1 cellular context compared by ENCODE assay signal in the genomic region with DNA sequence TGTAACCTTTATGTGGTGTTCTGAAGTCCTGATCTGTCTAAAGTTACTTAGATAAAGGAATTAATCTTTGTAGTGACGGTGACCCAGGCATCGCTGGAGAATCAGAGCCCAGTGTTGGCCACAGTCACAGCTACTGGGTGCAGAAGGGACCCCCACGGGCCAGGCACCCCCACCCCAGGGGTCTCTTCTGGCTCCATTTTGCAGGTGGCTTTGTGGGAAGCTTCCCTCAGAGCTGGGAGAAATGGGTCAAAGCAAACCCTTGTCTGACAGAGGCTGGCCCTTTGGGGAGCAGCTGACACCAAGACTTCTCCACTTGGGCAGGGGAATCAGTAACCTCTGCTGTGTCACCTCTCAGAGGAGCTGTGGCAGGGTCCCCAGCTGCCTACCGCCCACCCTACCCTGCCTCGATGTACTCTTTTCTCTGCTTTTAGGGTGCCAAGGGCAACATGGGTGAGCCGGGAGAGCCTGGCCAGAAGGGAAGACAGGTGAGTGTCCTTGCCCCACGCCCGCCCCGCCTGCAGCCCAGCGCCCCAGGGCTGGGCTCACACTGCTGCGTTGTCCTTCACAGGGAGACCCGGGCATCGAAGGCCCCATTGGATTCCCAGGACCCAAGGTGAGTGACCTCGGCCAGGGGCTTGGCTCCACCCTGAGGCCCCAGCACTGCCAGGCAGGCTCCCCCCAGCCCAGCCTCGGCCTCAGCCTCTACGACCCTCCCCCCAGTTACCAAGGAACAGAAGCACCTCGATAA.
TF ChIP-seq lines count a peak whose summit lies in the region.

No MANE protein-coding gene starts in this region.

TF ChIP-seq in H1, 55 proteins besides CTCF, POLR2A, EP300 and RAD21:
- TF ChIP-seq SP2 (IDR thresholded peaks at IDR 0.05; ENCODE audit: low read length) (no peak), SAP30 (IDR thresholded peaks at IDR 0.05; ENCODE audit: insufficient read depth, insufficient replicate concordance, low read length) (no peak), RNF2 (IDR thresholded peaks at IDR 0.05; ENCODE audit: borderline replicate concordance, low read depth, low read length, missing control alignments, poor library complexity, severe bottlenecking) (no peak), CBX5 (IDR thresholded peaks at IDR 0.05; ENCODE audit: low read depth, low read length) (no peak), TCF12 (IDR thresholded peaks at IDR 0.05; ENCODE audit: low read depth, low read length) (no peak), MAFK (IDR thresholded peaks at IDR 0.05; ENCODE audit: low read depth, low read length) (no peak), BACH1 (IDR thresholded peaks at IDR 0.05; ENCODE audit: low read length) (no peak), PHF8 (conservative IDR thresholded peaks at IDR 0.05; ENCODE audit: low read depth, low read length) (no peak), JUND (IDR thresholded peaks at IDR 0.05; ENCODE audit: low read length) (no peak), CBX8 (IDR thresholded peaks at IDR 0.05; ENCODE audit: borderline replicate concordance, low read depth, low read length) (no peak), HDAC2 (IDR thresholded peaks at IDR 0.05; ENCODE audit: borderline replicate concordance in 1 of 2, low read depth in 2 of 2, low read length in 2 of 2) (no peak), KDM5A (IDR thresholded peaks at IDR 0.05; ENCODE audit: low read length) (no peak)
- TF ChIP-seq, protein P1, sequence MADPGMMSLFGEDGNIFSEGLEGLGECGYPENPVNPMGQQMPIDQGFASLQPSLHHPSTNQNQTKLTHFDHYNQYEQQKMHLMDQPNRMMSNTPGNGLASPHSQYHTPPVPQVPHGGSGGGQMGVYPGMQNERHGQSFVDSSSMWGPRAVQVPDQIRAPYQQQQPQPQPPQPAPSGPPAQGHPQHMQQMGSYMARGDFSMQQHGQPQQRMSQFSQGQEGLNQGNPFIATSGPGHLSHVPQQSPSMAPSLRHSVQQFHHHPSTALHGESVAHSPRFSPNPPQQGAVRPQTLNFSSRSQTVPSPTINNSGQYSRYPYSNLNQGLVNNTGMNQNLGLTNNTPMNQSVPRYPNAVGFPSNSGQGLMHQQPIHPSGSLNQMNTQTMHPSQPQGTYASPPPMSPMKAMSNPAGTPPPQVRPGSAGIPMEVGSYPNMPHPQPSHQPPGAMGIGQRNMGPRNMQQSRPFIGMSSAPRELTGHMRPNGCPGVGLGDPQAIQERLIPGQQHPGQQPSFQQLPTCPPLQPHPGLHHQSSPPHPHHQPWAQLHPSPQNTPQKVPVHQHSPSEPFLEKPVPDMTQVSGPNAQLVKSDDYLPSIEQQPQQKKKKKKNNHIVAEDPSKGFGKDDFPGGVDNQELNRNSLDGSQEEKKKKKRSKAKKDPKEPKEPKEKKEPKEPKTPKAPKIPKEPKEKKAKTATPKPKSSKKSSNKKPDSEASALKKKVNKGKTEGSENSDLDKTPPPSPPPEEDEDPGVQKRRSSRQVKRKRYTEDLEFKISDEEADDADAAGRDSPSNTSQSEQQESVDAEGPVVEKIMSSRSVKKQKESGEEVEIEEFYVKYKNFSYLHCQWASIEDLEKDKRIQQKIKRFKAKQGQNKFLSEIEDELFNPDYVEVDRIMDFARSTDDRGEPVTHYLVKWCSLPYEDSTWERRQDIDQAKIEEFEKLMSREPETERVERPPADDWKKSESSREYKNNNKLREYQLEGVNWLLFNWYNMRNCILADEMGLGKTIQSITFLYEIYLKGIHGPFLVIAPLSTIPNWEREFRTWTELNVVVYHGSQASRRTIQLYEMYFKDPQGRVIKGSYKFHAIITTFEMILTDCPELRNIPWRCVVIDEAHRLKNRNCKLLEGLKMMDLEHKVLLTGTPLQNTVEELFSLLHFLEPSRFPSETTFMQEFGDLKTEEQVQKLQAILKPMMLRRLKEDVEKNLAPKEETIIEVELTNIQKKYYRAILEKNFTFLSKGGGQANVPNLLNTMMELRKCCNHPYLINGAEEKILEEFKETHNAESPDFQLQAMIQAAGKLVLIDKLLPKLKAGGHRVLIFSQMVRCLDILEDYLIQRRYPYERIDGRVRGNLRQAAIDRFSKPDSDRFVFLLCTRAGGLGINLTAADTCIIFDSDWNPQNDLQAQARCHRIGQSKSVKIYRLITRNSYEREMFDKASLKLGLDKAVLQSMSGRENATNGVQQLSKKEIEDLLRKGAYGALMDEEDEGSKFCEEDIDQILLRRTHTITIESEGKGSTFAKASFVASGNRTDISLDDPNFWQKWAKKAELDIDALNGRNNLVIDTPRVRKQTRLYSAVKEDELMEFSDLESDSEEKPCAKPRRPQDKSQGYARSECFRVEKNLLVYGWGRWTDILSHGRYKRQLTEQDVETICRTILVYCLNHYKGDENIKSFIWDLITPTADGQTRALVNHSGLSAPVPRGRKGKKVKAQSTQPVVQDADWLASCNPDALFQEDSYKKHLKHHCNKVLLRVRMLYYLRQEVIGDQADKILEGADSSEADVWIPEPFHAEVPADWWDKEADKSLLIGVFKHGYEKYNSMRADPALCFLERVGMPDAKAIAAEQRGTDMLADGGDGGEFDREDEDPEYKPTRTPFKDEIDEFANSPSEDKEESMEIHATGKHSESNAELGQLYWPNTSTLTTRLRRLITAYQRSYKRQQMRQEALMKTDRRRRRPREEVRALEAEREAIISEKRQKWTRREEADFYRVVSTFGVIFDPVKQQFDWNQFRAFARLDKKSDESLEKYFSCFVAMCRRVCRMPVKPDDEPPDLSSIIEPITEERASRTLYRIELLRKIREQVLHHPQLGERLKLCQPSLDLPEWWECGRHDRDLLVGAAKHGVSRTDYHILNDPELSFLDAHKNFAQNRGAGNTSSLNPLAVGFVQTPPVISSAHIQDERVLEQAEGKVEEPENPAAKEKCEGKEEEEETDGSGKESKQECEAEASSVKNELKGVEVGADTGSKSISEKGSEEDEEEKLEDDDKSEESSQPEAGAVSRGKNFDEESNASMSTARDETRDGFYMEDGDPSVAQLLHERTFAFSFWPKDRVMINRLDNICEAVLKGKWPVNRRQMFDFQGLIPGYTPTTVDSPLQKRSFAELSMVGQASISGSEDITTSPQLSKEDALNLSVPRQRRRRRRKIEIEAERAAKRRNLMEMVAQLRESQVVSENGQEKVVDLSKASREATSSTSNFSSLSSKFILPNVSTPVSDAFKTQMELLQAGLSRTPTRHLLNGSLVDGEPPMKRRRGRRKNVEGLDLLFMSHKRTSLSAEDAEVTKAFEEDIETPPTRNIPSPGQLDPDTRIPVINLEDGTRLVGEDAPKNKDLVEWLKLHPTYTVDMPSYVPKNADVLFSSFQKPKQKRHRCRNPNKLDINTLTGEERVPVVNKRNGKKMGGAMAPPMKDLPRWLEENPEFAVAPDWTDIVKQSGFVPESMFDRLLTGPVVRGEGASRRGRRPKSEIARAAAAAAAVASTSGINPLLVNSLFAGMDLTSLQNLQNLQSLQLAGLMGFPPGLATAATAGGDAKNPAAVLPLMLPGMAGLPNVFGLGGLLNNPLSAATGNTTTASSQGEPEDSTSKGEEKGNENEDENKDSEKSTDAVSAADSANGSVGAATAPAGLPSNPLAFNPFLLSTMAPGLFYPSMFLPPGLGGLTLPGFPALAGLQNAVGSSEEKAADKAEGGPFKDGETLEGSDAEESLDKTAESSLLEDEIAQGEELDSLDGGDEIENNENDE (IDR thresholded peaks at IDR 0.05; ENCODE audit: insufficient replicate concordance, low read length), result no peak
